Comparison of ENCODE assay signal across 8 cellular contexts in genomic region chr5:77630246-77631165, GRCh38. TPM values are rescaled to one million over a fixed set of nuclear protein-coding genes. Genes with fewer than 3 reads are reported as not detected.
A peak's percentile ranks its signal among the peaks of the same experiment; 100 is the strongest.
DNase-seq lines count a peak whose midpoint lies in the region; ATAC-seq and TF ChIP-seq lines count a peak whose summit lies in the region.

No MANE protein-coding gene starts in this region.

- H3K27ac ChIP-seq in WERI-Rb-1: peak overlapping the region; percentile 82
- no peak overlapping the region for H3K27ac ChIP-seq in parathyroid adenoma

- H3K4me2 ChIP-seq in parathyroid adenoma (ENCODE audit: low read length): peak overlapping the region; percentile 57

- H3K9me3 ChIP-seq in WERI-Rb-1 (ENCODE audit: severe bottlenecking): no peaks in the 10 kb centered on the region
- peaks cover 5% of the 10 kb centered on the region for H3K9me3 ChIP-seq in parathyroid adenoma (ENCODE audit: control insufficient read depth, low read length)

- H3K9ac ChIP-seq in parathyroid adenoma: no peak overlapping the region

- peak overlapping the region; percentile 30 for H3K4me3 ChIP-seq in BJ (ENCODE audit: low read depth, low read length)
- peak overlapping the region; percentile 67 for H3K4me3 ChIP-seq in WERI-Rb-1 (ENCODE audit: low read depth, low read length)
- H3K4me3 ChIP-seq in fibroblast of villous mesenchyme (ENCODE audit: low read depth, low read length): peak overlapping the region; percentile 41
- no peak overlapping the region for H3K4me3 ChIP-seq in parathyroid adenoma (ENCODE audit: low read depth, low read length)

- H3K36me3 ChIP-seq in BJ (ENCODE audit: control insufficient read depth, insufficient read depth, low read length) (no peaks in the 10 kb centered on the region), WERI-Rb-1 (no peaks in the 10 kb centered on the region), parathyroid adenoma (ENCODE audit: control insufficient read depth, insufficient read depth, low read length) (no peaks in the 10 kb centered on the region)

- H3K27me3 ChIP-seq in BJ (ENCODE audit: control insufficient read depth, insufficient read depth, low read length): peaks cover 44% of the 10 kb centered on the region
- no peaks in the 10 kb centered on the region for H3K27me3 ChIP-seq in WERI-Rb-1 (ENCODE audit: insufficient read depth, low read depth, severe bottlenecking)
- H3K27me3 ChIP-seq in parathyroid adenoma (ENCODE audit: control insufficient read depth, insufficient read depth, low read length): peaks cover 23% of the 10 kb centered on the region

- POLR2A ChIA-PET in BJ (lab: Charles Lee): no interaction called here

- CTCF ChIA-PET in BJ (lab: Yijun Ruan, JAX): interaction anchor here (1.0 kb wide), 1 partner anchor 8 kb away, joined by 3 read pairs; no protein-coding TSS in a partner anchor

- H3K79me2 ChIP-seq in parathyroid adenoma: no peaks in the 10 kb centered on the region

- no peak for DNase-seq in BJ (ENCODE audit: low read depth)
- DNase-seq in NCI-H146 treated with DMSO at 0.1 percent for 48 hours (lab: John Stamatoyannopoulos, UW; ENCODE audit: unreplicated experiment): peak; percentile 46
- peak; percentile 89 for DNase-seq in WERI-Rb-1
- DNase-seq in fibroblast of villous mesenchyme (ENCODE audit: low read depth): no peak
- DNase-seq in GF-D8 (lab: John Stamatoyannopoulos, UW): no peak

- ATAC-seq in GM18508 (IDR thresholded peaks at IDR 0.05; ENCODE audit: insufficient read depth, unreplicated experiment) (peak; percentile 63), HG02870 (IDR thresholded peaks at IDR 0.05; ENCODE audit: unreplicated experiment) (peak; percentile 77)

- peak; percentile 27; the same call in 1 of the 2 replicates for TF ChIP-seq CTCF in BJ (IDR thresholded peaks at IDR 0.05; ENCODE audit: insufficient read depth, low read depth, low read length)
- peak; percentile 46 for TF ChIP-seq CTCF in WERI-Rb-1 (IDR thresholded peaks at IDR 0.05; ENCODE audit: low read depth, low read length)
- no peak for TF ChIP-seq CTCF in fibroblast of villous mesenchyme (IDR thresholded peaks at IDR 0.05; ENCODE audit: insufficient read depth, low read depth, low read length)
- no peak for TF ChIP-seq CTCF in parathyroid adenoma (IDR thresholded peaks at IDR 0.05)

- peak overlapping the region; percentile 75 for H2AFZ ChIP-seq in parathyroid adenoma

- H3K4me1 ChIP-seq in parathyroid adenoma: no peaks in the 10 kb centered on the region

RNA-seq across cellular contexts. Expression of gene OTP, which starts 8.0 kb away (rescaled TPM):
- polyA plus RNA-seq in BJ (2011; rRNA removed): not detected in 2 replicates
- not detected in 2 replicates for polyA minus RNA-seq in BJ (2011; rRNA and poly(A)+ RNA removed)
- not detected in 2 replicates for total RNA-seq in fibroblast of villous mesenchyme

Comparison
In these comparisons a context has a peak if more than half of its experiments do, and no peak if none do; other contexts are left out.
1. DNase-seq: peak in NCI-H146 treated with DMSO at 0.1 percent for 48 hours (single experiment) and WERI-Rb-1 (single experiment); none in BJ (single experiment), fibroblast of villous mesenchyme (single experiment) and GF-D8 (single experiment).
2. CTCF ChIP-seq: peak in BJ (single experiment) and WERI-Rb-1 (single experiment); none in fibroblast of villous mesenchyme (single experiment) and parathyroid adenoma (single experiment).